Comparison of ENCODE assay signal across 28 cellular contexts in genomic region chr10:117621196-117621595, GRCh38.
"Had no signal": no experiment of that assay in that cellular context is flagged by ENCODE, and none has a peak within 500 bp of the region (broad histone marks: within the 10 kb centered on the region; RNA-seq: fewer than 3 reads in every experiment).

No MANE protein-coding gene starts in this region.

- H3K4me3 ChIP-seq: adrenal gland, body of pancreas had no signal

- ATAC-seq: activated naive CD8-positive, alpha-beta T cell treated with anti-CD3 and anti-CD28 coated beads, Interleukin-2, amount 50 U/mL, for 24 hours; body of pancreas; effector memory CD8-positive, alpha-beta T cell had no signal

- H3K27ac ChIP-seq: adrenal gland, body of pancreas, epithelial cell of prostate had no signal

- H3K27me3 ChIP-seq: adrenal gland, body of pancreas had no signal

- H3K9me3 Mint-ChIP-seq: activated CD4-positive, alpha-beta memory T cell treated with anti-CD3 and anti-CD28 coated beads, Interleukin-2, amount 10 ng/mL, durations not matched to agents 7 days and 5 days; activated CD4-positive, alpha-beta T cell treated with anti-CD3 and anti-CD28 coated beads, Interleukin-2, amount 10 ng/mL, durations not matched to agents 7 days and 5 days; activated naive CD4-positive, alpha-beta T cell treated with anti-CD3 and anti-CD28 coated beads for 36 hours; activated naive CD4-positive, alpha-beta T cell treated with anti-CD3 and anti-CD28 coated beads, Interleukin-2, amount 50 U/mL, for 24 hours; activated naive CD8-positive, alpha-beta T cell treated with anti-CD3 and anti-CD28 coated beads for 36 hours; activated naive CD8-positive, alpha-beta T cell treated with anti-CD3 and anti-CD28 coated beads, Interleukin-2, amount 50 U/mL, for 24 hours; activated T-helper 1 cell treated with anti-CD3 and anti-CD28 coated beads, Interleukin-12 subunit alpha, Interleukin-12 subunit beta, Interleukin-2, Interleukin-4 antibody, amounts not matched to agents 30 ng/mL and 10 ng/mL and 1 ng/mL, durations not matched to agents 14 hours and 24 hours and 36 hours; activated T-helper 2 cell treated with anti-CD3 and anti-CD28 coated beads, Interferon-gamma antibody, Interleukin-2, Interleukin-4, amounts not matched to agents 10 μg/mL and 5 μg/mL and 100 μg/mL, durations not matched to agents 14 hours and 24 hours and 36 hours had no signal

- H3K4me1 ChIP-seq: adrenal gland, body of pancreas had no signal

- H3K4me3 Mint-ChIP-seq: activated CD4-positive, alpha-beta memory T cell treated with anti-CD3 and anti-CD28 coated beads, Interleukin-2, amount 10 ng/mL, durations not matched to agents 7 days and 5 days; activated CD4-positive, alpha-beta T cell treated with anti-CD3 and anti-CD28 coated beads, Interleukin-2, amount 10 ng/mL, durations not matched to agents 7 days and 5 days; activated naive CD4-positive, alpha-beta T cell treated with anti-CD3 and anti-CD28 coated beads for 36 hours; activated naive CD4-positive, alpha-beta T cell treated with anti-CD3 and anti-CD28 coated beads, Interleukin-2, amount 50 U/mL, for 24 hours; activated naive CD8-positive, alpha-beta T cell treated with anti-CD3 and anti-CD28 coated beads for 36 hours; activated naive CD8-positive, alpha-beta T cell treated with anti-CD3 and anti-CD28 coated beads, Interleukin-2, amount 50 U/mL, for 24 hours; activated T-helper 1 cell treated with anti-CD3 and anti-CD28 coated beads, Interleukin-12 subunit alpha, Interleukin-12 subunit beta, Interleukin-2, Interleukin-4 antibody, amounts not matched to agents 30 ng/mL and 10 ng/mL and 1 ng/mL, durations not matched to agents 14 hours and 24 hours and 36 hours; effector memory CD8-positive, alpha-beta T cell had no signal

- H3K9me3 ChIP-seq: adrenal gland, body of pancreas had no signal

- H3K36me3 Mint-ChIP-seq: activated naive CD4-positive, alpha-beta T cell treated with anti-CD3 and anti-CD28 coated beads, Interleukin-2, amount 50 U/mL, for 24 hours; activated naive CD8-positive, alpha-beta T cell treated with anti-CD3 and anti-CD28 coated beads for 36 hours had no signal

- H3K36me3 ChIP-seq: adrenal gland had no signal

- DNase-seq: activated CD4-positive, alpha-beta memory T cell treated with anti-CD3 and anti-CD28 coated beads, Interleukin-2, amount 10 ng/mL, durations not matched to agents 7 days and 5 days; activated CD4-positive, alpha-beta T cell treated with anti-CD3 and anti-CD28 coated beads for 4 hours; activated CD4-positive, alpha-beta T cell treated with anti-CD3 and anti-CD28 coated beads, Interleukin-2, amount 10 ng/mL, durations not matched to agents 7 days and 5 days; activated CD4-positive, alpha-beta T cell treated with anti-CD3 and anti-CD28 coated beads, Interleukin-2, amount 50 U/mL, for 4 hours; activated CD4-positive, CD25-positive, alpha-beta regulatory T cell; activated CD4-positive, CD25-positive, alpha-beta regulatory T cell treated with anti-CD3 and anti-CD28 coated beads, Interleukin-2, amount 50 U/mL, for 72 hours; activated CD8-positive, alpha-beta memory T cell treated with anti-CD3 and anti-CD28 coated beads, Interleukin-2, amount 50 U/mL, for 4 hours; activated effector memory CD4-positive, alpha-beta T cell treated with anti-CD3 and anti-CD28 coated beads, Interleukin-2, amount 50 U/mL, for 16 hours; activated naive CD4-positive, alpha-beta T cell treated with anti-CD3 and anti-CD28 coated beads for 36 hours; activated naive CD8-positive, alpha-beta T cell treated with anti-CD3 and anti-CD28 coated beads for 36 hours; activated naive CD8-positive, alpha-beta T cell treated with anti-CD3 and anti-CD28 coated beads, Interleukin-2, amount 50 U/mL, for 24 hours; activated T-cell treated with anti-CD3 and anti-CD28 coated beads, Interleukin-2, amount 50 U/mL, for 1 hour; activated T-cell treated with anti-CD3 and anti-CD28 coated beads, Interleukin-2, amount 50 U/mL, for 48 hours; amygdala; aorta; body of pancreas; caudate nucleus; cortex of kidney; dermis blood vessel endothelial cell; effector CD4-positive, alpha-beta T cell; effector memory CD8-positive, alpha-beta T cell; foreskin fibroblast; T-helper 2 cell had no signal

- H3K4me1 Mint-ChIP-seq: activated CD4-positive, alpha-beta memory T cell treated with anti-CD3 and anti-CD28 coated beads, Interleukin-2, amount 10 ng/mL, durations not matched to agents 7 days and 5 days; activated CD4-positive, alpha-beta T cell treated with anti-CD3 and anti-CD28 coated beads, Interleukin-2, amount 10 ng/mL, durations not matched to agents 7 days and 5 days; activated naive CD8-positive, alpha-beta T cell treated with anti-CD3 and anti-CD28 coated beads for 36 hours; activated naive CD8-positive, alpha-beta T cell treated with anti-CD3 and anti-CD28 coated beads, Interleukin-2, amount 50 U/mL, for 24 hours had no signal

- H3K27ac Mint-ChIP-seq: activated CD4-positive, alpha-beta memory T cell treated with anti-CD3 and anti-CD28 coated beads, Interleukin-2, amount 10 ng/mL, durations not matched to agents 7 days and 5 days; activated CD4-positive, alpha-beta T cell treated with anti-CD3 and anti-CD28 coated beads, Interleukin-2, amount 10 ng/mL, durations not matched to agents 7 days and 5 days; activated naive CD4-positive, alpha-beta T cell treated with anti-CD3 and anti-CD28 coated beads for 36 hours; activated naive CD4-positive, alpha-beta T cell treated with anti-CD3 and anti-CD28 coated beads, Interleukin-2, amount 50 U/mL, for 24 hours; activated naive CD8-positive, alpha-beta T cell treated with anti-CD3 and anti-CD28 coated beads for 36 hours; activated naive CD8-positive, alpha-beta T cell treated with anti-CD3 and anti-CD28 coated beads, Interleukin-2, amount 50 U/mL, for 24 hours; activated T-helper 1 cell treated with anti-CD3 and anti-CD28 coated beads, Interleukin-12 subunit alpha, Interleukin-12 subunit beta, Interleukin-2, Interleukin-4 antibody, amounts not matched to agents 30 ng/mL and 10 ng/mL and 1 ng/mL, durations not matched to agents 14 hours and 24 hours and 36 hours; activated T-helper 2 cell treated with anti-CD3 and anti-CD28 coated beads, Interferon-gamma antibody, Interleukin-2, Interleukin-4, amounts not matched to agents 10 μg/mL and 5 μg/mL and 100 μg/mL, durations not matched to agents 14 hours and 24 hours and 36 hours; effector memory CD8-positive, alpha-beta T cell had no signal
